In genomic region chr2:72973566-72974435, GRCh38 we compare ENCODE assay signal across 8 cellular contexts. TPM values are rescaled to one million over a fixed set of nuclear protein-coding genes. Genes with fewer than 3 reads are reported as not detected.
DNase-seq lines count a peak whose midpoint lies in the region; ATAC-seq, FAIRE-seq and TF ChIP-seq lines count a peak whose summit lies in the region.

No MANE protein-coding gene starts in this region.

- no peaks in the 10 kb centered on the region for H3K9me2 ChIP-seq in OCI-LY1 (ENCODE audit: low read depth, low read length)

- H3K36me3 ChIP-seq in OCI-LY1 (ENCODE audit: insufficient read depth, low read length) (no peaks in the 10 kb centered on the region), heart left ventricle (peaks cover 0 to 9% (median 0%) of the 10 kb centered on the region in 9 donors), small intestine (ENCODE audit: control insufficient read depth in 2 of 2, insufficient read depth in 2 of 2, low read length in 2 of 2) (no peaks in the 10 kb centered on the region)

- 59 to 88% (median 65%) methylated on average over 6 to 12 of the region's 12 CpGs for WGBS in heart left ventricle, 4 donors
- 60 to 64% (median 61%) methylated on average over 12 of the region's 12 CpGs for WGBS in small intestine, 3 donors

- DNase-seq in DMS153 (lab: John Stamatoyannopoulos, UW): peak; percentile 22
- DNase-seq in HPDE6-E6E7 (ENCODE audit: extremely low spot score): peak; percentile 80
- peak; percentile 62 for DNase-seq in activated naive CD4-positive, alpha-beta T cell treated with anti-CD3 and anti-CD28 coated beads, Interleukin-2, amount 10 ng/mL, durations not matched to agents 7 days and 5 days
- DNase-seq in heart left ventricle: peak in 3 of 5 donors; percentile 35 to 50 (median 47)
- DNase-seq in small intestine: peak; percentile 55

- ATAC-seq in GM19467 (IDR thresholded peaks at IDR 0.05; ENCODE audit: unreplicated experiment) (peak; percentile 79), heart left ventricle (peak; percentile 46 to 86 (median 82)), HG03469 (IDR thresholded peaks at IDR 0.05; ENCODE audit: unreplicated experiment) (no peak)

- no peak overlapping the region for H2AFZ ChIP-seq in OCI-LY1 (ENCODE audit: low read length)

- H3K9ac ChIP-seq in OCI-LY1 (ENCODE audit: low read length): no peak overlapping the region

- H3K4me3 Mint-ChIP-seq in activated naive CD4-positive, alpha-beta T cell treated with anti-CD3 and anti-CD28 coated beads, Interleukin-2, amount 10 ng/mL, durations not matched to agents 7 days and 5 days: no peak overlapping the region

- TF ChIP-seq CTCF in OCI-LY1 (IDR thresholded peaks at IDR 0.05; ENCODE audit: low read length): peak; percentile 84
- peak; percentile 56 to 78 (median 72) for TF ChIP-seq CTCF in heart left ventricle (IDR thresholded peaks at IDR 0.05)

- H3K27ac ChIP-seq in OCI-LY1 (ENCODE audit: low read depth, low read length, poor library complexity, severe bottlenecking): no peak overlapping the region
- H3K27ac ChIP-seq in heart left ventricle: no peak overlapping the region
- H3K27ac ChIP-seq in small intestine (ENCODE audit: low read depth in 1 of 2, low read length in 1 of 2): no peak overlapping the region

- H3K27ac Mint-ChIP-seq in activated naive CD4-positive, alpha-beta T cell treated with anti-CD3 and anti-CD28 coated beads, Interleukin-2, amount 10 ng/mL, durations not matched to agents 7 days and 5 days: no peak overlapping the region

- H3K36me3 Mint-ChIP-seq in activated naive CD4-positive, alpha-beta T cell treated with anti-CD3 and anti-CD28 coated beads, Interleukin-2, amount 10 ng/mL, durations not matched to agents 7 days and 5 days: no peaks in the 10 kb centered on the region

- H3K27me3 Mint-ChIP-seq in activated naive CD4-positive, alpha-beta T cell treated with anti-CD3 and anti-CD28 coated beads, Interleukin-2, amount 10 ng/mL, durations not matched to agents 7 days and 5 days: peaks cover 13% of the 10 kb centered on the region

- no peaks in the 10 kb centered on the region for H4K20me1 ChIP-seq in OCI-LY1 (ENCODE audit: insufficient read depth, low read length)

- no peak for FAIRE-seq in small intestine (lab: Jason Lieb, UNC)

- H3K9me3 Mint-ChIP-seq in activated naive CD4-positive, alpha-beta T cell treated with anti-CD3 and anti-CD28 coated beads, Interleukin-2, amount 10 ng/mL, durations not matched to agents 7 days and 5 days: no peaks in the 10 kb centered on the region

- H3K79me2 ChIP-seq in OCI-LY1 (ENCODE audit: insufficient read depth, low read length): no peaks in the 10 kb centered on the region

- H3K4me3 ChIP-seq in OCI-LY1 (ENCODE audit: low read depth, low read length, poor library complexity, severe bottlenecking) (no peak overlapping the region), heart left ventricle (no peak overlapping the region), small intestine (ENCODE audit: low read depth in 1 of 2, low read length in 2 of 2) (no peak overlapping the region)

- no peaks in the 10 kb centered on the region for H3F3A ChIP-seq in OCI-LY1 (ENCODE audit: insufficient read depth, low read length)

- H3K4me2 ChIP-seq in OCI-LY1 (ENCODE audit: low read length): no peak overlapping the region

- CTCF ChIA-PET in activated naive CD4-positive, alpha-beta T cell treated with anti-CD3 and anti-CD28 coated beads, Interleukin-2, amount 10 ng/mL, durations not matched to agents 7 days and 5 days (lab: Charles Lee): interaction anchor here (0.5 to 4.6 kb wide), 24 partner anchors 9 to 203 kb away, joined by 3 to 155 read pairs (median 4); partner anchors contain the start of gene SPR

- H3K9me3 ChIP-seq in OCI-LY1 (ENCODE audit: low read length) (no peaks in the 10 kb centered on the region), heart left ventricle (no peaks in the 10 kb centered on the region), small intestine (ENCODE audit: control insufficient read depth, low read depth) (no peaks in the 10 kb centered on the region)

- H3K4me1 Mint-ChIP-seq in activated naive CD4-positive, alpha-beta T cell treated with anti-CD3 and anti-CD28 coated beads, Interleukin-2, amount 10 ng/mL, durations not matched to agents 7 days and 5 days: no peaks in the 10 kb centered on the region

- intact Hi-C loops in heart left ventricle (cut with DNase I): loop anchor here in 9 of 10 donors (1.0 to 10.0 kb wide), 5 partner anchors 76 to 82 kb away; no protein-coding TSS in a partner anchor

- no peak for TF ChIP-seq POLR2A in heart left ventricle (IDR thresholded peaks at IDR 0.05)

- no peaks in the 10 kb centered on the region for H3K4me1 ChIP-seq in OCI-LY1 (ENCODE audit: insufficient read depth, low read length, severe bottlenecking)
- peaks cover 0 to 7% (median 0%) of the 10 kb centered on the region in 12 donors for H3K4me1 ChIP-seq in heart left ventricle
- H3K4me1 ChIP-seq in small intestine (ENCODE audit: control insufficient read depth in 2 of 2, insufficient read depth in 1 of 2, low read depth in 1 of 2, low read length in 1 of 2): no peaks in the 10 kb centered on the region

- H3K27me3 ChIP-seq in OCI-LY1 (ENCODE audit: insufficient read depth, low read length) (no peaks in the 10 kb centered on the region), heart left ventricle (no peaks in the 10 kb centered on the region), small intestine (ENCODE audit: control insufficient read depth in 2 of 2, insufficient read depth in 2 of 2, low read length in 2 of 2) (no peaks in the 10 kb centered on the region)

RNA-seq across cellular contexts. Expression of gene EMX1, which starts 56.5 kb away (rescaled TPM):
- not detected for total RNA-seq in heart left ventricle
- not detected for polyA plus RNA-seq in heart left ventricle
- 1 to 10 TPM in 2 of 3 donors, under 1 TPM in 1; 0.46 to 4.9 (median 1.6) TPM for polyA plus RNA-seq in small intestine

Comparison
In these comparisons a context has a peak if more than half of its experiments do, and no peak if none do; other contexts are left out.
1. DNase-seq: peak in every context shown above with its lines; median percentile 80 in HPDE6-E6E7; 62 in activated naive CD4-positive, alpha-beta T cell treated with anti-CD3 and anti-CD28 coated beads, Interleukin-2, amount 10 ng/mL, durations not matched to agents 7 days and 5 days; 55 in small intestine; 47 in heart left ventricle; 22 in DMS153.